ENCODE assay signal across 1 cellular context in the genomic region with DNA sequence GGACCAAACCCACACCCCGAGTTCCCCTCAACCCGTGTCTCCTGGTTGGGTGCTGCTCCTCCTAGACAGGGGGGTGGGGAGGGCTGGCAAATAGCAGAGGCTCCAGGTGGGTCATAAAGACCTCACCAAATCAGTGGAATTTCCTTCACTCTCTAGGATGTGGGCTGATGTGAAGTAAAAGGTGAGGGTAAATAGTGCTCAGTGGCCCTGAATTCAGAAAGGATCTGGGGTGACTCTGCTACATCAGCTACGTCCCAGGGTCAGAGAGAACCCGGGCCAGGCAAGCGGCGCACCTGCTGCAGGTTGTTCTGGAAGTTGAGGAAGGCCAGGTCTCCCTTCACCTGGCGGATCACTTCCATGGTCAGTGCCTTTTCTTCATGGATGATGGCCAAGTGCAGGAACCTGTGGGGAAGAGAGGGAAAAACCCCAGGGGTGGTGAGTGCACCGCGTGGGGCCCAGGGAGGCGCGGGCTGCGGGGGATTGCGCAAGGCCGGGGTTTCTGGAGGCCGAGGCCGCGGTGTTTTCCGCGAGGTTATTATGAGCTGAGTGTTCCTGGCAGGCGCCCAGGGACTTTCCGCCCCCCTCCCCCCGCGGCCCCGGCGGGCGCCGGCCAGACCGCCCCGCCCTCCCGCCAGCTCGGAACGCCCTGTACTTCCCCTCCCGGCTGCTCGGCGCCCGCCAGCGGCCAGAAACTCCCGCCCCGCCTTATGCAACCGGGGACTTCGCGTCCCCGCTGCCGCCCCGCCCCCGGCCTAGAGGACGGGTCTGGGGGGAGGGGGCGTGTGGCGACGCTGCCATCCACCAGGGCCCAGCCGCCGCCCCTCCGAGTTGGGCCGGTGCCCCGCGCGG.
A peak's percentile ranks its signal among the peaks of the same experiment; 100 is the strongest.
TF ChIP-seq lines count a peak whose summit lies in the region.

No MANE protein-coding gene starts in this region.

TF ChIP-seq in HepG2, 621 proteins besides CTCF, POLR2A, EP300 and RAD21 (continued from another document and continues in another):
- TF ChIP-seq, protein P1, sequence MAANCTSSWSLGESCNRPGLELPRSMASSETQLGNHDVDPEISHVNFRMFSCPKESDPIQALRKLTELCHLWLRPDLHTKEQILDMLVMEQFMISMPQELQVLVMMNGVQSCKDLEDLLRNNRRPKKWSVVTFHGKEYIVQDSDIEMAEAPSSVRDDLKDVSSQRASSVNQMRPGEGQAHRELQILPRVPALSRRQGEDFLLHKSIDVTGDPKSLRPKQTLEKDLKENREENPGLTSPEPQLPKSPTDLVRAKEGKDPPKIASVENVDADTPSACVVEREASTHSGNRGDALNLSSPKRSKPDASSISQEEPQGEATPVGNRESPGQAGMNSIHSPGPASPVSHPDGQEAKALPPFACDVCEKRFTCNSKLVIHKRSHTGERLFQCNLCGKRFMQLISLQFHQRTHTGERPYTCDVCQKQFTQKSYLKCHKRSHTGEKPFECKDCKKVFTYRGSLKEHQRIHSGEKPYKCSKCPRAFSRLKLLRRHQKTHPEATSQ (CRISPR knock-in tag; IDR thresholded peaks at IDR 0.05; ENCODE audit: borderline replicate concordance), result peak; percentile 83; the same call in 1 of the 2 replicates
- TF ChIP-seq ZNF761 (CRISPR knock-in tag; conservative IDR thresholded peaks at IDR 0.05) (0 out of 2 replicates have a peak, but pooled peaks have one; percentile 32), ISL2 (CRISPR knock-in tag; IDR thresholded peaks at IDR 0.05) (peak; percentile 98), ZNF430 (CRISPR knock-in tag; IDR thresholded peaks at IDR 0.05) (peak; percentile 94), ZNF850 (CRISPR knock-in tag; conservative IDR thresholded peaks at IDR 0.05) (peak; percentile 95; the same call in 1 of the 2 replicates), ELF3 (CRISPR knock-in tag; IDR thresholded peaks at IDR 0.05) (peak; percentile 98), ZNF703 (CRISPR knock-in tag; IDR thresholded peaks at IDR 0.05; ENCODE audit: borderline replicate concordance) (peak; percentile 94; the same call in 1 of the 2 replicates), BCL6 (CRISPR knock-in tag; IDR thresholded peaks at IDR 0.05) (peak; percentile 99), SIN3B (IDR thresholded peaks at IDR 0.05; ENCODE audit: low read length) (no peak), ZFP37 (CRISPR knock-in tag; IDR thresholded peaks at IDR 0.05; ENCODE audit: borderline replicate concordance) (peak; percentile 98), NFYC (CRISPR knock-in tag; IDR thresholded peaks at IDR 0.05) (peak; percentile 57), ZFP62 (CRISPR knock-in tag; IDR thresholded peaks at IDR 0.05) (peak; percentile 96), ZNF3 (CRISPR knock-in tag; IDR thresholded peaks at IDR 0.05) (peak; percentile 72; the same call in 1 of the 2 replicates), ZNF629 (CRISPR knock-in tag; conservative IDR thresholded peaks at IDR 0.05) (peak; percentile 76), FOXK2 (IDR thresholded peaks at IDR 0.05) (peak; percentile 28; the same call in 1 of the 2 replicates), ZC3H13 (CRISPR knock-in tag; IDR thresholded peaks at IDR 0.05) (no peak), ASH2L (IDR thresholded peaks at IDR 0.05; ENCODE audit: insufficient read length, low read depth, low read length) (peak; percentile 88), HHEX (CRISPR knock-in tag; IDR thresholded peaks at IDR 0.05) (peak; percentile 58; the same call in 1 of the 2 replicates), ZFP36L1 (CRISPR knock-in tag; IDR thresholded peaks at IDR 0.05) (0 out of 2 replicates have a peak, but pooled peaks have one; percentile 77), SUZ12 (IDR thresholded peaks at IDR 0.05; ENCODE audit: low read depth, low read length) (no peak), BRCA1 (CRISPR knock-in tag; IDR thresholded peaks at IDR 0.05) (peak; percentile 98), ZNF766 (CRISPR knock-in tag; IDR thresholded peaks at IDR 0.05; ENCODE audit: borderline replicate concordance) (peak; percentile 97), TGIF2 (CRISPR knock-in tag; IDR thresholded peaks at IDR 0.05) (peak; percentile 94), SMAD9 (CRISPR knock-in tag; IDR thresholded peaks at IDR 0.05) (peak; percentile 57; the same call in 1 of the 2 replicates), POLR2AphosphoS5 (IDR thresholded peaks at IDR 0.05; ENCODE audit: low read depth, low read length) (peak; percentile 23; the same call in 1 of the 2 replicates), ZNF350 (CRISPR knock-in tag; IDR thresholded peaks at IDR 0.05; ENCODE audit: borderline replicate concordance, low read depth) (peak; percentile 99), HNF4G (IDR thresholded peaks at IDR 0.05; ENCODE audit: borderline replicate concordance, low read depth, low read length) (peak; percentile 89), HNF4G (CRISPR knock-in tag; IDR thresholded peaks at IDR 0.05; ENCODE audit: borderline replicate concordance, low read depth) (peak; percentile 39), RBFOX2 (IDR thresholded peaks at IDR 0.05; ENCODE audit: low read depth, low read length) (peak; percentile 93)
- TF ChIP-seq, protein P2, sequence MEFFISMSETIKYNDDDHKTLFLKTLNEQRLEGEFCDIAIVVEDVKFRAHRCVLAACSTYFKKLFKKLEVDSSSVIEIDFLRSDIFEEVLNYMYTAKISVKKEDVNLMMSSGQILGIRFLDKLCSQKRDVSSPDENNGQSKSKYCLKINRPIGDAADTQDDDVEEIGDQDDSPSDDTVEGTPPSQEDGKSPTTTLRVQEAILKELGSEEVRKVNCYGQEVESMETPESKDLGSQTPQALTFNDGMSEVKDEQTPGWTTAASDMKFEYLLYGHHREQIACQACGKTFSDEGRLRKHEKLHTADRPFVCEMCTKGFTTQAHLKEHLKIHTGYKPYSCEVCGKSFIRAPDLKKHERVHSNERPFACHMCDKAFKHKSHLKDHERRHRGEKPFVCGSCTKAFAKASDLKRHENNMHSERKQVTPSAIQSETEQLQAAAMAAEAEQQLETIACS (CRISPR knock-in tag; IDR thresholded peaks at IDR 0.05), result no peak
- TF ChIP-seq, protein P3, sequence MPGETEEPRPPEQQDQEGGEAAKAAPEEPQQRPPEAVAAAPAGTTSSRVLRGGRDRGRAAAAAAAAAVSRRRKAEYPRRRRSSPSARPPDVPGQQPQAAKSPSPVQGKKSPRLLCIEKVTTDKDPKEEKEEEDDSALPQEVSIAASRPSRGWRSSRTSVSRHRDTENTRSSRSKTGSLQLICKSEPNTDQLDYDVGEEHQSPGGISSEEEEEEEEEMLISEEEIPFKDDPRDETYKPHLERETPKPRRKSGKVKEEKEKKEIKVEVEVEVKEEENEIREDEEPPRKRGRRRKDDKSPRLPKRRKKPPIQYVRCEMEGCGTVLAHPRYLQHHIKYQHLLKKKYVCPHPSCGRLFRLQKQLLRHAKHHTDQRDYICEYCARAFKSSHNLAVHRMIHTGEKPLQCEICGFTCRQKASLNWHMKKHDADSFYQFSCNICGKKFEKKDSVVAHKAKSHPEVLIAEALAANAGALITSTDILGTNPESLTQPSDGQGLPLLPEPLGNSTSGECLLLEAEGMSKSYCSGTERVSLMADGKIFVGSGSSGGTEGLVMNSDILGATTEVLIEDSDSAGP (CRISPR knock-in tag; IDR thresholded peaks at IDR 0.05; ENCODE audit: borderline replicate concordance), result peak; percentile 86
- TF ChIP-seq, protein P4, sequence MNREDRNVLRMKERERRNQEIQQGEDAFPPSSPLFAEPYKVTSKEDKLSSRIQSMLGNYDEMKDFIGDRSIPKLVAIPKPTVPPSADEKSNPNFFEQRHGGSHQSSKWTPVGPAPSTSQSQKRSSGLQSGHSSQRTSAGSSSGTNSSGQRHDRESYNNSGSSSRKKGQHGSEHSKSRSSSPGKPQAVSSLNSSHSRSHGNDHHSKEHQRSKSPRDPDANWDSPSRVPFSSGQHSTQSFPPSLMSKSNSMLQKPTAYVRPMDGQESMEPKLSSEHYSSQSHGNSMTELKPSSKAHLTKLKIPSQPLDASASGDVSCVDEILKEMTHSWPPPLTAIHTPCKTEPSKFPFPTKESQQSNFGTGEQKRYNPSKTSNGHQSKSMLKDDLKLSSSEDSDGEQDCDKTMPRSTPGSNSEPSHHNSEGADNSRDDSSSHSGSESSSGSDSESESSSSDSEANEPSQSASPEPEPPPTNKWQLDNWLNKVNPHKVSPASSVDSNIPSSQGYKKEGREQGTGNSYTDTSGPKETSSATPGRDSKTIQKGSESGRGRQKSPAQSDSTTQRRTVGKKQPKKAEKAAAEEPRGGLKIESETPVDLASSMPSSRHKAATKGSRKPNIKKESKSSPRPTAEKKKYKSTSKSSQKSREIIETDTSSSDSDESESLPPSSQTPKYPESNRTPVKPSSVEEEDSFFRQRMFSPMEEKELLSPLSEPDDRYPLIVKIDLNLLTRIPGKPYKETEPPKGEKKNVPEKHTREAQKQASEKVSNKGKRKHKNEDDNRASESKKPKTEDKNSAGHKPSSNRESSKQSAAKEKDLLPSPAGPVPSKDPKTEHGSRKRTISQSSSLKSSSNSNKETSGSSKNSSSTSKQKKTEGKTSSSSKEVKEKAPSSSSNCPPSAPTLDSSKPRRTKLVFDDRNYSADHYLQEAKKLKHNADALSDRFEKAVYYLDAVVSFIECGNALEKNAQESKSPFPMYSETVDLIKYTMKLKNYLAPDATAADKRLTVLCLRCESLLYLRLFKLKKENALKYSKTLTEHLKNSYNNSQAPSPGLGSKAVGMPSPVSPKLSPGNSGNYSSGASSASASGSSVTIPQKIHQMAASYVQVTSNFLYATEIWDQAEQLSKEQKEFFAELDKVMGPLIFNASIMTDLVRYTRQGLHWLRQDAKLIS (CRISPR knock-in tag; IDR thresholded peaks at IDR 0.05), result peak; percentile 78; the same call in 1 of the 2 replicates
- TF ChIP-seq, protein P5, sequence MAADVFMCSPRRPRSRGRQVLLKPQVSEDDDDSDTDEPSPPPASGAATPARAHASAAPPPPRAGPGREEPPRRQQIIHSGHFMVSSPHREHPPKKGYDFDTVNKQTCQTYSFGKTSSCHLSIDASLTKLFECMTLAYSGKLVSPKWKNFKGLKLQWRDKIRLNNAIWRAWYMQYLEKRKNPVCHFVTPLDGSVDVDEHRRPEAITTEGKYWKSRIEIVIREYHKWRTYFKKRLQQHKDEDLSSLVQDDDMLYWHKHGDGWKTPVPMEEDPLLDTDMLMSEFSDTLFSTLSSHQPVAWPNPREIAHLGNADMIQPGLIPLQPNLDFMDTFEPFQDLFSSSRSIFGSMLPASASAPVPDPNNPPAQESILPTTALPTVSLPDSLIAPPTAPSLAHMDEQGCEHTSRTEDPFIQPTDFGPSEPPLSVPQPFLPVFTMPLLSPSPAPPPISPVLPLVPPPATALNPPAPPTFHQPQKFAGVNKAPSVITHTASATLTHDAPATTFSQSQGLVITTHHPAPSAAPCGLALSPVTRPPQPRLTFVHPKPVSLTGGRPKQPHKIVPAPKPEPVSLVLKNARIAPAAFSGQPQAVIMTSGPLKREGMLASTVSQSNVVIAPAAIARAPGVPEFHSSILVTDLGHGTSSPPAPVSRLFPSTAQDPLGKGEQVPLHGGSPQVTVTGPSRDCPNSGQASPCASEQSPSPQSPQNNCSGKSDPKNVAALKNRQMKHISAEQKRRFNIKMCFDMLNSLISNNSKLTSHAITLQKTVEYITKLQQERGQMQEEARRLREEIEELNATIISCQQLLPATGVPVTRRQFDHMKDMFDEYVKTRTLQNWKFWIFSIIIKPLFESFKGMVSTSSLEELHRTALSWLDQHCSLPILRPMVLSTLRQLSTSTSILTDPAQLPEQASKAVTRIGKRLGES (CRISPR knock-in tag; IDR thresholded peaks at IDR 0.05; ENCODE audit: borderline replicate concordance), result peak; percentile 88
- TF ChIP-seq, protein P6, sequence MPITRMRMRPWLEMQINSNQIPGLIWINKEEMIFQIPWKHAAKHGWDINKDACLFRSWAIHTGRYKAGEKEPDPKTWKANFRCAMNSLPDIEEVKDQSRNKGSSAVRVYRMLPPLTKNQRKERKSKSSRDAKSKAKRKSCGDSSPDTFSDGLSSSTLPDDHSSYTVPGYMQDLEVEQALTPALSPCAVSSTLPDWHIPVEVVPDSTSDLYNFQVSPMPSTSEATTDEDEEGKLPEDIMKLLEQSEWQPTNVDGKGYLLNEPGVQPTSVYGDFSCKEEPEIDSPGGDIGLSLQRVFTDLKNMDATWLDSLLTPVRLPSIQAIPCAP (CRISPR knock-in tag; IDR thresholded peaks at IDR 0.05; ENCODE audit: low read depth), result peak; percentile 77; the same call in 1 of the 2 replicates
- TF ChIP-seq, protein P7, sequence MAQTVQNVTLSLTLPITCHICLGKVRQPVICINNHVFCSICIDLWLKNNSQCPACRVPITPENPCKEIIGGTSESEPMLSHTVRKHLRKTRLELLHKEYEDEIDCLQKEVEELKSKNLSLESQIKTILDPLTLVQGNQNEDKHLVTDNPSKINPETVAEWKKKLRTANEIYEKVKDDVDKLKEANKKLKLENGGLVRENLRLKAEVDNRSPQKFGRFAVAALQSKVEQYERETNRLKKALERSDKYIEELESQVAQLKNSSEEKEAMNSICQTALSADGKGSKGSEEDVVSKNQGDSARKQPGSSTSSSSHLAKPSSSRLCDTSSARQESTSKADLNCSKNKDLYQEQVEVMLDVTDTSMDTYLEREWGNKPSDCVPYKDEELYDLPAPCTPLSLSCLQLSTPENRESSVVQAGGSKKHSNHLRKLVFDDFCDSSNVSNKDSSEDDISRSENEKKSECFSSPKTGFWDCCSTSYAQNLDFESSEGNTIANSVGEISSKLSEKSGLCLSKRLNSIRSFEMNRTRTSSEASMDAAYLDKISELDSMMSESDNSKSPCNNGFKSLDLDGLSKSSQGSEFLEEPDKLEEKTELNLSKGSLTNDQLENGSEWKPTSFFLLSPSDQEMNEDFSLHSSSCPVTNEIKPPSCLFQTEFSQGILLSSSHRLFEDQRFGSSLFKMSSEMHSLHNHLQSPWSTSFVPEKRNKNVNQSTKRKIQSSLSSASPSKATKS (CRISPR knock-in tag; IDR thresholded peaks at IDR 0.05), result 0 out of 2 replicates have a peak, but pooled peaks have one; percentile 76
- TF ChIP-seq, protein P8, sequence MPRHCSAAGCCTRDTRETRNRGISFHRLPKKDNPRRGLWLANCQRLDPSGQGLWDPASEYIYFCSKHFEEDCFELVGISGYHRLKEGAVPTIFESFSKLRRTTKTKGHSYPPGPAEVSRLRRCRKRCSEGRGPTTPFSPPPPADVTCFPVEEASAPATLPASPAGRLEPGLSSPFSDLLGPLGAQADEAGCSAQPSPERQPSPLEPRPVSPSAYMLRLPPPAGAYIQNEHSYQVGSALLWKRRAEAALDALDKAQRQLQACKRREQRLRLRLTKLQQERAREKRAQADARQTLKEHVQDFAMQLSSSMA (CRISPR knock-in tag; IDR thresholded peaks at IDR 0.05), result peak; percentile 84; the same call in 1 of the 2 replicates
- TF ChIP-seq, protein P9, sequence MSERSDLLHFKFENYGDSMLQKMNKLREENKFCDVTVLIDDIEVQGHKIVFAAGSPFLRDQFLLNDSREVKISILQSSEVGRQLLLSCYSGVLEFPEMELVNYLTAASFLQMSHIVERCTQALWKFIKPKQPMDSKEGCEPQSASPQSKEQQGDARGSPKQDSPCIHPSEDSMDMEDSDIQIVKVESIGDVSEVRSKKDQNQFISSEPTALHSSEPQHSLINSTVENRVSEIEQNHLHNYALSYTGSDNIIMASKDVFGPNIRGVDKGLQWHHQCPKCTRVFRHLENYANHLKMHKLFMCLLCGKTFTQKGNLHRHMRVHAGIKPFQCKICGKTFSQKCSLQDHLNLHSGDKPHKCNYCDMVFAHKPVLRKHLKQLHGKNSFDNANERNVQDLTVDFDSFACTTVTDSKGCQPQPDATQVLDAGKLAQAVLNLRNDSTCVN (CRISPR knock-in tag; IDR thresholded peaks at IDR 0.05; ENCODE audit: borderline replicate concordance), result peak; percentile 97
- TF ChIP-seq, protein P10, sequence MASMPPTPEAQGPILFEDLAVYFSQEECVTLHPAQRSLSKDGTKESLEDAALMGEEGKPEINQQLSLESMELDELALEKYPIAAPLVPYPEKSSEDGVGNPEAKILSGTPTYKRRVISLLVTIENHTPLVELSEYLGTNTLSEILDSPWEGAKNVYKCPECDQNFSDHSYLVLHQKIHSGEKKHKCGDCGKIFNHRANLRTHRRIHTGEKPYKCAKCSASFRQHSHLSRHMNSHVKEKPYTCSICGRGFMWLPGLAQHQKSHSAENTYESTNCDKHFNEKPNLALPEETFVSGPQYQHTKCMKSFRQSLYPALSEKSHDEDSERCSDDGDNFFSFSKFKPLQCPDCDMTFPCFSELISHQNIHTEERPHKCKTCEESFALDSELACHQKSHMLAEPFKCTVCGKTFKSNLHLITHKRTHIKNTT (CRISPR knock-in tag; IDR thresholded peaks at IDR 0.05), result no peak
